ENCODE assay signal across 19 cellular contexts in genomic region chrX:23788521-23788920, GRCh38. TPM values are rescaled to one million over a fixed set of nuclear protein-coding genes. Genes with fewer than 3 reads are reported as not detected.
DNase-seq lines count a peak whose midpoint lies in the region; ATAC-seq and TF ChIP-seq lines count a peak whose summit lies in the region.
"Had no signal": no experiment of that assay in that cellular context is flagged by ENCODE, and none has a peak within 500 bp of the region (broad histone marks: within the 10 kb centered on the region; RNA-seq: fewer than 3 reads in every experiment).

No MANE protein-coding gene starts in this region.

- H3K9me3 ChIP-seq in neutrophil, result no peaks in the 10 kb centered on the region
- H3K9me3 ChIP-seq: BE2C, esophagus squamous epithelium had no signal

- H3K36me3 ChIP-seq in neutrophil, result peaks cover 20% of the 10 kb centered on the region
- H3K36me3 ChIP-seq: BE2C had no signal

- peak; percentile 10 for DNase-seq in M059J (ENCODE audit: low read depth)
- no peak for DNase-seq in SHP77 treated with DMSO at 0.1 percent for 48 hours (lab: John Stamatoyannopoulos, UW)
- no peak for DNase-seq in stimulated activated naive CD4-positive, alpha-beta T cell treated with Interleukin-2 at 50 U/mL for 16 hours (lab: John Stamatoyannopoulos, UW)
- DNase-seq in anterior cingulate cortex (lab: John Stamatoyannopoulos, UW), result no peak
- no peak for DNase-seq in NCI-H748 treated with DMSO at 0.1 percent for 48 hours (lab: John Stamatoyannopoulos, UW)
- DNase-seq: activated CD4-positive, alpha-beta T cell treated with anti-CD3 and anti-CD28 coated beads, Interleukin-2, amount 50 U/mL, for 1 hour; activated T-cell treated with anti-CD3 and anti-CD28 coated beads, Interleukin-2, amount 50 U/mL, for 48 hours; amygdala; BE2C; cortex of kidney; esophagus squamous epithelium; KBM-7; left cardiac atrium; NCI-H1694; retina; T-helper 9 cell had no signal

- TF ChIP-seq CTCF in neutrophil (IDR thresholded peaks at IDR 0.05), result no peak

- ATAC-seq in GM18867 (IDR thresholded peaks at IDR 0.05; ENCODE audit: unreplicated experiment), result peak; percentile 47
- peak; percentile 57 for ATAC-seq in GM21619 (IDR thresholded peaks at IDR 0.05; ENCODE audit: unreplicated experiment)
- ATAC-seq: left cardiac atrium had no signal

- peaks cover 15 to 23% of the 10 kb centered on the region in 2 experiments for H3K4me1 ChIP-seq in neutrophil (ENCODE audit: control insufficient read depth in 1 of 2, insufficient read depth in 1 of 2, low read depth in 1 of 2, low read length in 1 of 2)
- H3K4me1 ChIP-seq: BE2C had no signal

- H3K4me3 ChIP-seq in neutrophil (ENCODE audit: low read depth in 1 of 2, low read length in 1 of 2), result no peak overlapping the region
- H3K4me3 ChIP-seq: esophagus squamous epithelium had no signal

- no peaks in the 10 kb centered on the region for H3K27me3 ChIP-seq in neutrophil
- H3K27me3 ChIP-seq: BE2C, esophagus squamous epithelium had no signal

- H3K27ac ChIP-seq in neutrophil, result peak overlapping the region; percentile 23

RNA-seq across cellular contexts. Expression of gene SAT1, which starts 5.5 kb away (rescaled TPM):
- total RNA-seq in M059J (2014; rRNA removed; shearing (Covaris generic)), result 168 and 187 TPM in 2 replicates

RNA-seq across cellular contexts. Expression of gene ACOT9, which starts 45.4 kb away (rescaled TPM):
- 47.9 and 75.6 TPM in 2 replicates for total RNA-seq in M059J (2014; rRNA removed; shearing (Covaris generic))
